ENCODE assay signal across 18 cellular contexts in genomic region chr20:22470620-22471026, GRCh38.
"Had no signal": no experiment of that assay in that cellular context is flagged by ENCODE, and none has a peak within 500 bp of the region (broad histone marks: within the 10 kb centered on the region; RNA-seq: fewer than 3 reads in every experiment).

No MANE protein-coding gene starts in this region.

- H3K4me1 ChIP-seq: breast epithelium had no signal

- H3K27ac ChIP-seq: breast epithelium had no signal

- H3K9me3 ChIP-seq: breast epithelium, MG63 had no signal

- H3K36me3 ChIP-seq: breast epithelium, MG63 had no signal

- ATAC-seq: activated CD8-positive, alpha-beta memory T cell treated with anti-CD3 and anti-CD28 coated beads, Interleukin-2, amount 10 ng/mL, durations not matched to agents 7 days and 5 days; WTC11 had no signal

- H3K27me3 ChIP-seq: MG63 had no signal

- H3K4me3 ChIP-seq: breast epithelium, MG63 had no signal

- DNase-seq: activated CD4-positive, alpha-beta T cell treated with anti-CD3 and anti-CD28 coated beads for 48 hours; activated CD4-positive, alpha-beta T cell treated with anti-CD3 and anti-CD28 coated beads, Interleukin-2, amount 50 U/mL, for 4 hours; activated CD4-positive, CD25-positive, alpha-beta regulatory T cell treated with anti-CD3 and anti-CD28 coated beads, Interleukin-2, amount 50 U/mL, for 72 hours; activated CD8-positive, alpha-beta memory T cell treated with anti-CD3 and anti-CD28 coated beads, Interleukin-2, amount 10 ng/mL, durations not matched to agents 7 days and 5 days; activated effector memory CD4-positive, alpha-beta T cell treated with Interleukin-2 at 50 U/mL for 16 hours; activated naive CD4-positive, alpha-beta T cell; activated T-cell treated with anti-CD3 and anti-CD28 coated beads, Interleukin-2, amount 50 U/mL, for 24 hours; aorta; central memory CD4-positive, alpha-beta T cell; MG63; MV-4-11; NCI-H1092 treated with DMSO at 0.1 percent for 48 hours; NCI-H1436; NCI-H1694 treated with DMSO at 0.1 percent for 48 hours; NCI-H526 treated with DMSO at 0.1 percent for 48 hours; NCI-H82 had no signal
